ENCODE assay signal across 8 cellular contexts in genomic region chr5:160118349-160119141, GRCh38. TPM values are rescaled to one million over a fixed set of nuclear protein-coding genes. Genes with fewer than 3 reads are reported as not detected.
A peak's percentile ranks its signal among the peaks of the same experiment; 100 is the strongest.
DNase-seq lines count a peak whose midpoint lies in the region; ATAC-seq and TF ChIP-seq lines count a peak whose summit lies in the region.

No MANE protein-coding gene starts in this region.

- peaks cover 39% of the 10 kb centered on the region for H3K36me3 Mint-ChIP-seq in activated T-cell treated with anti-CD3 and anti-CD28 coated beads, Interleukin-2, amount 50 U/mL, for 24 hours (ENCODE audit: low read depth)
- H3K36me3 Mint-ChIP-seq in nephron progenitor cell (ENCODE audit: low read depth): peaks cover 33% of the 10 kb centered on the region

- H3K27me3 Mint-ChIP-seq in activated T-cell treated with anti-CD3 and anti-CD28 coated beads, Interleukin-2, amount 50 U/mL, for 24 hours: peaks cover 4% of the 10 kb centered on the region
- H3K27me3 Mint-ChIP-seq in nephron progenitor cell (ENCODE audit: low read depth, poor library complexity): peaks cover 15% of the 10 kb centered on the region

- peak overlapping the region; percentile 94 to 99 (median 96) for H3K27ac ChIP-seq in stomach

- DNase-seq in DMS79 treated with DMSO at 0.1 percent for 48 hours (lab: John Stamatoyannopoulos, UW) (peak; percentile 17), DMS79 (lab: John Stamatoyannopoulos, UW) (no peak), NCI-H345 treated with DMSO at 0.1 percent for 48 hours (lab: John Stamatoyannopoulos, UW; ENCODE audit: unreplicated experiment) (peak; percentile 35), fibroblast of gingiva (ENCODE audit: low read depth) (peak; percentile 22), nephron progenitor cell (no peak), stomach (peak; percentile 47)
- DNase-seq in activated T-cell treated with anti-CD3 and anti-CD28 coated beads, Interleukin-2, amount 50 U/mL, for 24 hours: peak; percentile 72

- H3K27me3 ChIP-seq in stomach: no peaks in the 10 kb centered on the region

- no peak for TF ChIP-seq POLR2A in stomach (IDR thresholded peaks at IDR 0.05)

- ATAC-seq in HG02852 (IDR thresholded peaks at IDR 0.05; ENCODE audit: unreplicated experiment): peak; percentile 27

- peaks cover 22% of the 10 kb centered on the region for H3K4me1 Mint-ChIP-seq in activated T-cell treated with anti-CD3 and anti-CD28 coated beads, Interleukin-2, amount 50 U/mL, for 24 hours (ENCODE audit: low read depth)
- peaks cover 14% of the 10 kb centered on the region for H3K4me1 Mint-ChIP-seq in nephron progenitor cell

- H3K4me3 Mint-ChIP-seq in activated T-cell treated with anti-CD3 and anti-CD28 coated beads, Interleukin-2, amount 50 U/mL, for 24 hours: peak overlapping the region; percentile 90
- H3K4me3 Mint-ChIP-seq in nephron progenitor cell: peak overlapping the region; percentile 96

- WGBS in stomach, 5 donors: 0 to 1% (median 0%) methylated on average over 10 to 79 of the region's 79 CpGs

- H3K9me3 Mint-ChIP-seq in activated T-cell treated with anti-CD3 and anti-CD28 coated beads, Interleukin-2, amount 50 U/mL, for 24 hours: no peaks in the 10 kb centered on the region
- peaks cover 1% of the 10 kb centered on the region for H3K9me3 Mint-ChIP-seq in nephron progenitor cell

- peak overlapping the region; percentile 83 to 94 (median 84) for H3K4me3 ChIP-seq in stomach

- H3K36me3 ChIP-seq in stomach: peaks cover 18 to 39% (median 35%) of the 10 kb centered on the region in 4 donors

- TF ChIP-seq CTCF in nephron progenitor cell (IDR thresholded peaks at IDR 0.05): no peak
- no peak for TF ChIP-seq CTCF in stomach (IDR thresholded peaks at IDR 0.05)

- peaks cover 0 to 32% (median 23%) of the 10 kb centered on the region in 4 donors for H3K4me1 ChIP-seq in stomach

- H3K9me3 ChIP-seq in stomach: no peaks in the 10 kb centered on the region

- intact Hi-C loops in stomach (cut with DNase I; ENCODE audit: low total_unique reads): no loop called here

- no peak for TF ChIP-seq EP300 in stomach (IDR thresholded peaks at IDR 0.05)

- peak overlapping the region; percentile 89 for H3K27ac Mint-ChIP-seq in activated T-cell treated with anti-CD3 and anti-CD28 coated beads, Interleukin-2, amount 50 U/mL, for 24 hours
- H3K27ac Mint-ChIP-seq in nephron progenitor cell: peak overlapping the region; percentile 74

RNA-seq across cellular contexts. Expression of gene PWWP2A, which starts 0.7 kb away (rescaled TPM):
- total RNA-seq in stomach: 100 to 1,000 TPM in 1 of 5 donors, 10 to 100 TPM in 4; 27.1 to 200 (median 57.2) TPM
- 1 to 10 TPM; 6.7 to 7.8 (median 7.8) TPM for polyA plus RNA-seq in stomach

Comparison
In these comparisons a context has a peak if more than half of its experiments do, and no peak if none do; other contexts are left out.
1. DNase-seq: peak in DMS79 treated with DMSO at 0.1 percent for 48 hours (single experiment), NCI-H345 treated with DMSO at 0.1 percent for 48 hours (single experiment), activated T-cell treated with anti-CD3 and anti-CD28 coated beads, Interleukin-2, amount 50 U/mL, for 24 hours (single experiment), fibroblast of gingiva (single experiment) and stomach (single experiment); none in DMS79 (single experiment) and nephron progenitor cell (single experiment).